In genomic region chr10:63929826-63930467, GRCh38 we compare ENCODE assay signal across 1 cellular context.
TF ChIP-seq lines count a peak whose summit lies in the region.

No MANE protein-coding gene starts in this region.

TF ChIP-seq in GM23338, 12 proteins besides CTCF, POLR2A, EP300 and RAD21 (continued from another document):
- TF ChIP-seq, protein P1, sequence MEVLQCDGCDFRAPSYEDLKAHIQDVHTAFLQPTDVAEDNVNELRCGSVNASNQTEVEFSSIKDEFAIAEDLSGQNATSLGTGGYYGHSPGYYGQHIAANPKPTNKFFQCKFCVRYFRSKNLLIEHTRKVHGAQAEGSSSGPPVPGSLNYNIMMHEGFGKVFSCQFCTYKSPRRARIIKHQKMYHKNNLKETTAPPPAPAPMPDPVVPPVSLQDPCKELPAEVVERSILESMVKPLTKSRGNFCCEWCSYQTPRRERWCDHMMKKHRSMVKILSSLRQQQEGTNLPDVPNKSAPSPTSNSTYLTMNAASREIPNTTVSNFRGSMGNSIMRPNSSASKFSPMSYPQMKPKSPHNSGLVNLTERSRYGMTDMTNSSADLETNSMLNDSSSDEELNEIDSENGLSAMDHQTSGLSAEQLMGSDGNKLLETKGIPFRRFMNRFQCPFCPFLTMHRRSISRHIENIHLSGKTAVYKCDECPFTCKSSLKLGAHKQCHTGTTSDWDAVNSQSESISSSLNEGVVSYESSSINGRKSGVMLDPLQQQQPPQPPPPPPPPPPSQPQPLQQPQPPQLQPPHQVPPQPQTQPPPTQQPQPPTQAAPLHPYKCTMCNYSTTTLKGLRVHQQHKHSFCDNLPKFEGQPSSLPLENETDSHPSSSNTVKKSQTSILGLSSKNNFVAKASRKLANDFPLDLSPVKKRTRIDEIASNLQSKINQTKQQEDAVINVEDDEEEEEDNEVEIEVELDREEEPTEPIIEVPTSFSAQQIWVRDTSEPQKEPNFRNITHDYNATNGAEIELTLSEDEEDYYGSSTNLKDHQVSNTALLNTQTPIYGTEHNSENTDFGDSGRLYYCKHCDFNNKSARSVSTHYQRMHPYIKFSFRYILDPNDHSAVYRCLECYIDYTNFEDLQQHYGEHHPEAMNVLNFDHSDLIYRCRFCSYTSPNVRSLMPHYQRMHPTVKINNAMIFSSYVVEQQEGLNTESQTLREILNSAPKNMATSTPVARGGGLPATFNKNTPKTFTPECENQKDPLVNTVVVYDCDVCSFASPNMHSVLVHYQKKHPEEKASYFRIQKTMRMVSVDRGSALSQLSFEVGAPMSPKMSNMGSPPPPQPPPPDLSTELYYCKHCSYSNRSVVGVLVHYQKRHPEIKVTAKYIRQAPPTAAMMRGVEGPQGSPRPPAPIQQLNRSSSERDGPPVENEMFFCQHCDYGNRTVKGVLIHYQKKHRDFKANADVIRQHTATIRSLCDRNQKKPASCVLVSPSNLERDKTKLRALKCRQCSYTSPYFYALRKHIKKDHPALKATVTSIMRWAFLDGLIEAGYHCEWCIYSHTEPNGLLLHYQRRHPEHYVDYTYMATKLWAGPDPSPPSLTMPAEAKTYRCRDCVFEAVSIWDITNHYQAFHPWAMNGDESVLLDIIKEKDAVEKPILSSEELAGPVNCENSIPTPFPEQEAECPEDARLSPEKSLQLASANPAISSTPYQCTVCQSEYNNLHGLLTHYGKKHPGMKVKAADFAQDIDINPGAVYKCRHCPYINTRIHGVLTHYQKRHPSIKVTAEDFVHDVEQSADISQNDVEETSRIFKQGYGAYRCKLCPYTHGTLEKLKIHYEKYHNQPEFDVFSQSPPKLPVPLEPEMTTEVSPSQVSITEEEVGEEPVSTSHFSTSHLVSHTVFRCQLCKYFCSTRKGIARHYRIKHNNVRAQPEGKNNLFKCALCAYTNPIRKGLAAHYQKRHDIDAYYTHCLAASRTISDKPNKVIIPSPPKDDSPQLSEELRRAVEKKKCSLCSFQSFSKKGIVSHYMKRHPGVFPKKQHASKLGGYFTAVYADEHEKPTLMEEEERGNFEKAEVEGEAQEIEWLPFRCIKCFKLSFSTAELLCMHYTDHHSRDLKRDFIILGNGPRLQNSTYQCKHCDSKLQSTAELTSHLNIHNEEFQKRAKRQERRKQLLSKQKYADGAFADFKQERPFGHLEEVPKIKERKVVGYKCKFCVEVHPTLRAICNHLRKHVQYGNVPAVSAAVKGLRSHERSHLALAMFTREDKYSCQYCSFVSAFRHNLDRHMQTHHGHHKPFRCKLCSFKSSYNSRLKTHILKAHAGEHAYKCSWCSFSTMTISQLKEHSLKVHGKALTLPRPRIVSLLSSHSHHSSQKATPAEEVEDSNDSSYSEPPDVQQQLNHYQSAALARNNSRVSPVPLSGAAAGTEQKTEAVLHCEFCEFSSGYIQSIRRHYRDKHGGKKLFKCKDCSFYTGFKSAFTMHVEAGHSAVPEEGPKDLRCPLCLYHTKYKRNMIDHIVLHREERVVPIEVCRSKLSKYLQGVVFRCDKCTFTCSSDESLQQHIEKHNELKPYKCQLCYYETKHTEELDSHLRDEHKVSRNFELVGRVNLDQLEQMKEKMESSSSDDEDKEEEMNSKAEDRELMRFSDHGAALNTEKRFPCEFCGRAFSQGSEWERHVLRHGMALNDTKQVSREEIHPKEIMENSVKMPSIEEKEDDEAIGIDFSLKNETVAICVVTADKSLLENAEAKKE (CRISPR knock-in tag; IDR thresholded peaks at IDR 0.05) = no peak
- TF ChIP-seq, protein P2, sequence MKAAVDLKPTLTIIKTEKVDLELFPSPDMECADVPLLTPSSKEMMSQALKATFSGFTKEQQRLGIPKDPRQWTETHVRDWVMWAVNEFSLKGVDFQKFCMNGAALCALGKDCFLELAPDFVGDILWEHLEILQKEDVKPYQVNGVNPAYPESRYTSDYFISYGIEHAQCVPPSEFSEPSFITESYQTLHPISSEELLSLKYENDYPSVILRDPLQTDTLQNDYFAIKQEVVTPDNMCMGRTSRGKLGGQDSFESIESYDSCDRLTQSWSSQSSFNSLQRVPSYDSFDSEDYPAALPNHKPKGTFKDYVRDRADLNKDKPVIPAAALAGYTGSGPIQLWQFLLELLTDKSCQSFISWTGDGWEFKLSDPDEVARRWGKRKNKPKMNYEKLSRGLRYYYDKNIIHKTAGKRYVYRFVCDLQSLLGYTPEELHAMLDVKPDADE (IDR thresholded peaks at IDR 0.05) = no peak
- no peak for TF ChIP-seq STAT1 (IDR thresholded peaks at IDR 0.05; ENCODE audit: unreplicated experiment)
